In the genomic region with DNA sequence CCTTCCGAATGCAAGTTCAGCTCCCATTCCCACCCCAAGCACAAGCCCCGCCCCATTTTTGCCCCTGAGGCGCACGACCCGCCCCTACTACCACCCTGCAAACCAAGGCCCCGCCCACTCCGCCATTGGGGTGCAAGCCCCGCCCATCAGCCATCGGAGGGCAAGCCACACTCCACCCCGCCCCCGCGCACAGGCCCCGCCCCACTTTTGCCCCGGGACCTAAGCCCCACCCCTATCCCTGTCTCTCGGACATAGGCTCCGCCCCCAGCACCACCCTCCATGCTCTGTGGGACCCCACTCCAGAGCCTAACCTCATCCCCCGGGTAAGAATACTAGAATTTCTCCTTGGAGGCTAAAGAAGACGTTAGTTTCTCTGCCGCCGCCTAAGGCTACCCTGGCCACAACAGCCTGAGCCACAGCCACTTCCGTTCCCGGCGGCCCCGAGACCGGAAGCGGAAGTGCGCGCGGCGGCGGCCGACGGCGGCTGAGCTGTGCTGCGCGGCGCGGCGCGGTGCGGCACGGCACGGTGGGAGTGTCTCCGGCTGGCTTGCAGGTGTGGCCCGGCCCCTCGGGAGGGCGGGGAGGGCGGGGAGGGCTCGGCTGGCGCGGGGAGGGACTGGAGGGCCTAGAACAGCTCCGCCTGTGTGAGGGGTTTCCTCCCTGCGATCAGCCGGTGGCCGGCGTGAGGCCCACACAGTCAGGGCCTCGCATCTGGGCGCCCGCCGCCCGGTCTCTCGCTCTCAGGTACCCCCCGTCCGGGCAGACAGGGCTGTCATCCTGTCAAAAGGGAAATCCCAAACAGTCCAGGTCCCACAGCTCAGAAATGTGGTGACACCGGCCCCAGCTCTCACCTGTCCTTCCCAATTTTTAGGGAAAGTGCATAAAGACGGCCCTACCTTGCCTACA, we compare ENCODE assay signal across 1 cellular context.
TF ChIP-seq lines count a peak whose summit lies in the region.

ZNF333 (plus strand) TSS at position 451 of the 906 bp plus-strand sequence. CDS start 3,444 bp downstream, outside the sequence.

TF ChIP-seq in K562, 482 proteins besides CTCF, POLR2A, EP300 and RAD21 (continued from another document and continues in another):
- TF ChIP-seq, protein P1, sequence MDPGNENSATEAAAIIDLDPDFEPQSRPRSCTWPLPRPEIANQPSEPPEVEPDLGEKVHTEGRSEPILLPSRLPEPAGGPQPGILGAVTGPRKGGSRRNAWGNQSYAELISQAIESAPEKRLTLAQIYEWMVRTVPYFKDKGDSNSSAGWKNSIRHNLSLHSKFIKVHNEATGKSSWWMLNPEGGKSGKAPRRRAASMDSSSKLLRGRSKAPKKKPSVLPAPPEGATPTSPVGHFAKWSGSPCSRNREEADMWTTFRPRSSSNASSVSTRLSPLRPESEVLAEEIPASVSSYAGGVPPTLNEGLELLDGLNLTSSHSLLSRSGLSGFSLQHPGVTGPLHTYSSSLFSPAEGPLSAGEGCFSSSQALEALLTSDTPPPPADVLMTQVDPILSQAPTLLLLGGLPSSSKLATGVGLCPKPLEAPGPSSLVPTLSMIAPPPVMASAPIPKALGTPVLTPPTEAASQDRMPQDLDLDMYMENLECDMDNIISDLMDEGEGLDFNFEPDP (CRISPR knock-in tag; IDR thresholded peaks at IDR 0.05) = no peak
- TF ChIP-seq SRSF3 (IDR thresholded peaks at IDR 0.05; ENCODE audit: insufficient read depth, low read length) (no peak), RBBP5 (IDR thresholded peaks at IDR 0.05; ENCODE audit: borderline replicate concordance, insufficient read depth, low read length, poor library complexity, severe bottlenecking) (peak; percentile 85), SMAD3 (CRISPR knock-in tag; conservative IDR thresholded peaks at IDR 0.05) (no peak), ZNF175 (CRISPR knock-in tag; IDR thresholded peaks at IDR 0.05; ENCODE audit: low read depth) (no peak), PYGO2 (tag; IDR thresholded peaks at IDR 0.05) (no peak), TBL1XR1 (IDR thresholded peaks at IDR 0.05; ENCODE audit: low read length in 2 of 2) (0 out of 4 replicates have a peak, but pooled peaks of 1 of the 2 experiments have one; percentile 8), NELFE (IDR thresholded peaks at IDR 0.05; ENCODE audit: insufficient read depth, insufficient read length) (no peak), STAT5A (IDR thresholded peaks at IDR 0.05; ENCODE audit: borderline replicate concordance, low read length) (no peak), ZNF277 (CRISPR knock-in tag; IDR thresholded peaks at IDR 0.05; ENCODE audit: borderline replicate concordance) (no peak), DACH1 (IDR thresholded peaks at IDR 0.05; ENCODE audit: partially characterized antibody) (no peak), ZNF445 (CRISPR knock-in tag; IDR thresholded peaks at IDR 0.05; ENCODE audit: low read depth) (no peak), NRF1 (conservative IDR thresholded peaks at IDR 0.05 in 1 of 2, IDR thresholded peaks at IDR 0.05 in 1 of 2) (peak; percentile 74 to 80), SP2 (IDR thresholded peaks at IDR 0.05; ENCODE audit: extremely low read depth, low read depth, low read length, poor library complexity, severe bottlenecking) (no peak), ZNF23 (CRISPR knock-in tag; IDR thresholded peaks at IDR 0.05) (no peak), HDAC8 (tag; IDR thresholded peaks at IDR 0.05) (no peak), GTF2A2 (tag; IDR thresholded peaks at IDR 0.05) (no peak), CBX1 (IDR thresholded peaks at IDR 0.05; ENCODE audit: low read depth) (peak; percentile 55; the same call in 1 of the 2 replicates), MAFK (IDR thresholded peaks at IDR 0.05; ENCODE audit: low read length) (no peak), BMI1 (IDR thresholded peaks at IDR 0.05; ENCODE audit: low read length) (no peak), SRF (CRISPR knock-in tag; IDR thresholded peaks at IDR 0.05) (no peak), CXXC5 (CRISPR knock-in tag; IDR thresholded peaks at IDR 0.05) (peak; percentile 93), RUNX1 (IDR thresholded peaks at IDR 0.05; ENCODE audit: low read depth) (no peak), MAFG (tag; conservative IDR thresholded peaks at IDR 0.05) (no peak), CC2D1A (IDR thresholded peaks at IDR 0.05) (no peak), THRB (CRISPR knock-in tag; conservative IDR thresholded peaks at IDR 0.05) (no peak), E2F3 (CRISPR knock-in tag; IDR thresholded peaks at IDR 0.05) (no peak), ZNF583 (CRISPR knock-in tag; IDR thresholded peaks at IDR 0.05) (no peak), SMAD2 (IDR thresholded peaks at IDR 0.05; ENCODE audit: low read depth, low read length) (no peak), POLR2B (IDR thresholded peaks at IDR 0.05; ENCODE audit: low read depth, partially characterized antibody) (peak; percentile 89), ADNP (tag; IDR thresholded peaks at IDR 0.05) (no peak), RFX5 (IDR thresholded peaks at IDR 0.05; ENCODE audit: low read depth, low read length) (no peak), ZFX (CRISPR knock-in tag; IDR thresholded peaks at IDR 0.05) (peak; percentile 76), TEAD4 (IDR thresholded peaks at IDR 0.05; ENCODE audit: low read length) (no peak), TEAD4 (CRISPR knock-in tag; IDR thresholded peaks at IDR 0.05; ENCODE audit: borderline replicate concordance) (no peak), ATF1 (CRISPR knock-in tag; IDR thresholded peaks at IDR 0.05) (no peak), ATF1 (tag; IDR thresholded peaks at IDR 0.05) (peak; percentile 57), ZKSCAN8 (CRISPR knock-in tag; IDR thresholded peaks at IDR 0.05) (no peak), PHB2 (IDR thresholded peaks at IDR 0.05; ENCODE audit: low read depth) (no peak), GATA2 (CRISPR knock-in tag; IDR thresholded peaks at IDR 0.05) (no peak), ZC3H11A (IDR thresholded peaks at IDR 0.05; ENCODE audit: low read depth, low read length) (no peak), RCOR1 (IDR thresholded peaks at IDR 0.05; ENCODE audit: borderline replicate concordance in 1 of 2, low read depth in 2 of 2, low read length in 2 of 2) (no peak; a peak in 1 of 4 replicates), SREBF1 (IDR thresholded peaks at IDR 0.05; ENCODE audit: borderline replicate concordance, low read depth, low read length) (no peak), FOXK2 (conservative IDR thresholded peaks at IDR 0.05 in 1 of 2, IDR thresholded peaks at IDR 0.05 in 1 of 2; ENCODE audit: low read depth in 2 of 2) (peak in 1 of 2 experiments; percentile 54; a peak in 1 of 4 replicates), ZNF431 (CRISPR knock-in tag; IDR thresholded peaks at IDR 0.05) (no peak), NR4A1 (CRISPR knock-in tag; IDR thresholded peaks at IDR 0.05) (no peak), NR4A1 (tag; IDR thresholded peaks at IDR 0.05) (no peak), ZNF668 (CRISPR knock-in tag; IDR thresholded peaks at IDR 0.05) (no peak), ZEB2 (IDR thresholded peaks at IDR 0.05) (no peak), HLTF (IDR thresholded peaks at IDR 0.05) (no peak), REST (CRISPR knock-in tag; IDR thresholded peaks at IDR 0.05; ENCODE audit: low read depth) (no peak), LEF1 (IDR thresholded peaks at IDR 0.05) (no peak), LARP7 (IDR thresholded peaks at IDR 0.05) (no peak), GTF2F1 (IDR thresholded peaks at IDR 0.05; ENCODE audit: low read depth, low read length) (no peak), ZNF766 (CRISPR knock-in tag; conservative IDR thresholded peaks at IDR 0.05) (no peak), TAF15 (IDR thresholded peaks at IDR 0.05; ENCODE audit: low read depth, low read length) (no peak)
- TF ChIP-seq, protein P2, sequence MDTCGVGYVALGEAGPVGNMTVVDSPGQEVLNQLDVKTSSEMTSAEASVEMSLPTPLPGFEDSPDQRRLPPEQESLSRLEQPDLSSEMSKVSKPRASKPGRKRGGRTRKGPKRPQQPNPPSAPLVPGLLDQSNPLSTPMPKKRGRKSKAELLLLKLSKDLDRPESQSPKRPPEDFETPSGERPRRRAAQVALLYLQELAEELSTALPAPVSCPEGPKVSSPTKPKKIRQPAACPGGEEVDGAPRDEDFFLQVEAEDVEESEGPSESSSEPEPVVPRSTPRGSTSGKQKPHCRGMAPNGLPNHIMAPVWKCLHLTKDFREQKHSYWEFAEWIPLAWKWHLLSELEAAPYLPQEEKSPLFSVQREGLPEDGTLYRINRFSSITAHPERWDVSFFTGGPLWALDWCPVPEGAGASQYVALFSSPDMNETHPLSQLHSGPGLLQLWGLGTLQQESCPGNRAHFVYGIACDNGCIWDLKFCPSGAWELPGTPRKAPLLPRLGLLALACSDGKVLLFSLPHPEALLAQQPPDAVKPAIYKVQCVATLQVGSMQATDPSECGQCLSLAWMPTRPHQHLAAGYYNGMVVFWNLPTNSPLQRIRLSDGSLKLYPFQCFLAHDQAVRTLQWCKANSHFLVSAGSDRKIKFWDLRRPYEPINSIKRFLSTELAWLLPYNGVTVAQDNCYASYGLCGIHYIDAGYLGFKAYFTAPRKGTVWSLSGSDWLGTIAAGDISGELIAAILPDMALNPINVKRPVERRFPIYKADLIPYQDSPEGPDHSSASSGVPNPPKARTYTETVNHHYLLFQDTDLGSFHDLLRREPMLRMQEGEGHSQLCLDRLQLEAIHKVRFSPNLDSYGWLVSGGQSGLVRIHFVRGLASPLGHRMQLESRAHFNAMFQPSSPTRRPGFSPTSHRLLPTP (IDR thresholded peaks at IDR 0.05; ENCODE audit: borderline replicate concordance, extremely low read depth, insufficient read length) = no peak
- TF ChIP-seq, protein P3, sequence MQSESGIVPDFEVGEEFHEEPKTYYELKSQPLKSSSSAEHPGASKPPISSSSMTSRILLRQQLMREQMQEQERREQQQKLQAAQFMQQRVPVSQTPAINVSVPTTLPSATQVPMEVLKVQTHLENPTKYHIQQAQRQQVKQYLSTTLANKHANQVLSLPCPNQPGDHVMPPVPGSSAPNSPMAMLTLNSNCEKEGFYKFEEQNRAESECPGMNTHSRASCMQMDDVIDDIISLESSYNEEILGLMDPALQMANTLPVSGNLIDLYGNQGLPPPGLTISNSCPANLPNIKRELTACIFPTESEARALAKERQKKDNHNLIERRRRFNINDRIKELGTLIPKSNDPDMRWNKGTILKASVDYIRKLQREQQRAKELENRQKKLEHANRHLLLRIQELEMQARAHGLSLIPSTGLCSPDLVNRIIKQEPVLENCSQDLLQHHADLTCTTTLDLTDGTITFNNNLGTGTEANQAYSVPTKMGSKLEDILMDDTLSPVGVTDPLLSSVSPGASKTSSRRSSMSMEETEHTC (IDR thresholded peaks at IDR 0.05) = no peak
- TF ChIP-seq, protein P4, sequence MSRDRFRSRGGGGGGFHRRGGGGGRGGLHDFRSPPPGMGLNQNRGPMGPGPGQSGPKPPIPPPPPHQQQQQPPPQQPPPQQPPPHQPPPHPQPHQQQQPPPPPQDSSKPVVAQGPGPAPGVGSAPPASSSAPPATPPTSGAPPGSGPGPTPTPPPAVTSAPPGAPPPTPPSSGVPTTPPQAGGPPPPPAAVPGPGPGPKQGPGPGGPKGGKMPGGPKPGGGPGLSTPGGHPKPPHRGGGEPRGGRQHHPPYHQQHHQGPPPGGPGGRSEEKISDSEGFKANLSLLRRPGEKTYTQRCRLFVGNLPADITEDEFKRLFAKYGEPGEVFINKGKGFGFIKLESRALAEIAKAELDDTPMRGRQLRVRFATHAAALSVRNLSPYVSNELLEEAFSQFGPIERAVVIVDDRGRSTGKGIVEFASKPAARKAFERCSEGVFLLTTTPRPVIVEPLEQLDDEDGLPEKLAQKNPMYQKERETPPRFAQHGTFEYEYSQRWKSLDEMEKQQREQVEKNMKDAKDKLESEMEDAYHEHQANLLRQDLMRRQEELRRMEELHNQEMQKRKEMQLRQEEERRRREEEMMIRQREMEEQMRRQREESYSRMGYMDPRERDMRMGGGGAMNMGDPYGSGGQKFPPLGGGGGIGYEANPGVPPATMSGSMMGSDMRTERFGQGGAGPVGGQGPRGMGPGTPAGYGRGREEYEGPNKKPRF (IDR thresholded peaks at IDR 0.05; ENCODE audit: low read depth, low read length) = no peak
